8 cellular contexts compared by ENCODE assay signal in genomic region chr20:49983123-49983847, GRCh38. TPM values are rescaled to one million over a fixed set of nuclear protein-coding genes. Genes with fewer than 3 reads are reported as not detected.
DNase-seq lines count a peak whose midpoint lies in the region; ATAC-seq and TF ChIP-seq lines count a peak whose summit lies in the region.

No MANE protein-coding gene starts in this region.

- peak overlapping the region; percentile 64 to 78 (median 74) for H3K4me3 Mint-ChIP-seq in CD8-positive, alpha-beta memory T cell
- peak overlapping the region; percentile 93 for H3K4me3 Mint-ChIP-seq in endodermal cell

- H3K36me3 Mint-ChIP-seq in CD8-positive, alpha-beta memory T cell: no peaks in the 10 kb centered on the region
- H3K36me3 Mint-ChIP-seq in endodermal cell (ENCODE audit: low read depth): peaks cover 25% of the 10 kb centered on the region

- peaks cover 2 to 3% of the 10 kb centered on the region in 2 donors for H3K27me3 Mint-ChIP-seq in CD8-positive, alpha-beta memory T cell
- H3K27me3 Mint-ChIP-seq in endodermal cell (ENCODE audit: insufficient read depth): peaks cover 32% of the 10 kb centered on the region

- peak overlapping the region; percentile 33; the same call in 1 of the 2 replicates for H2AFZ ChIP-seq in MM.1S (ENCODE audit: low read length)

- DNase-seq in CD8-positive, alpha-beta memory T cell: no peak
- DNase-seq in MM.1S (no peak), endodermal cell (no peak), omental fat pad (ENCODE audit: low spot score) (no peak), SW 1271 (lab: John Stamatoyannopoulos, UW) (no peak), anterior cingulate cortex (lab: John Stamatoyannopoulos, UW) (no peak)

- peak overlapping the region; percentile 81 for H3K4me2 ChIP-seq in MM.1S (ENCODE audit: low read depth, low read length)

- H3K4me3 ChIP-seq in CD8-positive, alpha-beta memory T cell (ENCODE audit: low read length): peak overlapping the region; percentile 67
- peak overlapping the region; percentile 41 for H3K4me3 ChIP-seq in MM.1S (ENCODE audit: low read length)
- H3K4me3 ChIP-seq in endodermal cell (ENCODE audit: low read length): peak overlapping the region; percentile 90

- CTCF ChIA-PET in CD8-positive, alpha-beta memory T cell (lab: Charles Lee): interaction anchor here (1.2 to 8.5 kb wide), 3 partner anchors 88 to 189 kb away, joined by 3 to 150 read pairs (median 5); no protein-coding TSS in a partner anchor

- no peaks in the 10 kb centered on the region for H3F3A ChIP-seq in MM.1S (ENCODE audit: insufficient read depth, low read length)

- POLR2A ChIA-PET in CD8-positive, alpha-beta memory T cell (lab: Charles Lee): no interaction called here

- ATAC-seq in omental fat pad (ENCODE audit: low FRiP score) (peak; percentile 2), HG02763 (IDR thresholded peaks at IDR 0.05; ENCODE audit: unreplicated experiment) (no peak), HG03045 (IDR thresholded peaks at IDR 0.05; ENCODE audit: unreplicated experiment) (no peak)

- peak overlapping the region; percentile 36; the same call in 1 of the 2 replicates for H3K9ac ChIP-seq in MM.1S (ENCODE audit: low read length)
- peak overlapping the region; percentile 81 for H3K9ac ChIP-seq in endodermal cell (ENCODE audit: extremely low read depth, low read length, poor library complexity, severe bottlenecking)

- H4K20me1 ChIP-seq in MM.1S (ENCODE audit: insufficient read depth, low read length): no peaks in the 10 kb centered on the region

- H3K9me3 Mint-ChIP-seq in CD8-positive, alpha-beta memory T cell: no peaks in the 10 kb centered on the region
- no peaks in the 10 kb centered on the region for H3K9me3 Mint-ChIP-seq in endodermal cell

- H3K4me1 Mint-ChIP-seq in CD8-positive, alpha-beta memory T cell: peaks cover 18 to 39% (median 26%) of the 10 kb centered on the region in 3 donors
- peaks cover 54% of the 10 kb centered on the region for H3K4me1 Mint-ChIP-seq in endodermal cell

- H3K36me3 ChIP-seq in CD8-positive, alpha-beta memory T cell (ENCODE audit: insufficient read depth, low read length): no peaks in the 10 kb centered on the region
- H3K36me3 ChIP-seq in MM.1S (replicated peaks; ENCODE audit: insufficient read depth, low read length) (no peaks in the 10 kb centered on the region), endodermal cell (ENCODE audit: control insufficient read depth, insufficient read depth, low read length) (peaks cover 39% of the 10 kb centered on the region)

- H3K27ac Mint-ChIP-seq in CD8-positive, alpha-beta memory T cell: peak overlapping the region in 6 of 8 donors; percentile 43 to 97 (median 80)
- peak overlapping the region; percentile 96 for H3K27ac Mint-ChIP-seq in endodermal cell

- no peaks in the 10 kb centered on the region for H3K9me3 ChIP-seq in CD8-positive, alpha-beta memory T cell (ENCODE audit: low read length)
- no peaks in the 10 kb centered on the region for H3K9me3 ChIP-seq in MM.1S (replicated peaks; ENCODE audit: insufficient read depth, low read length)
- H3K9me3 ChIP-seq in endodermal cell (ENCODE audit: control insufficient read depth, low read length): no peaks in the 10 kb centered on the region

- TF ChIP-seq CTCF in MM.1S (IDR thresholded peaks at IDR 0.05; ENCODE audit: low read length) (no peak), endodermal cell (conservative IDR thresholded peaks at IDR 0.05) (no peak), omental fat pad (IDR thresholded peaks at IDR 0.05) (no peak)

- no peaks in the 10 kb centered on the region for H3K27me3 ChIP-seq in CD8-positive, alpha-beta memory T cell (ENCODE audit: insufficient read depth, low read length, poor library complexity, severe bottlenecking)
- H3K27me3 ChIP-seq in MM.1S (replicated peaks; ENCODE audit: insufficient read depth, low read length) (no peaks in the 10 kb centered on the region), endodermal cell (ENCODE audit: control insufficient read depth, insufficient read depth, low read length, poor library complexity, severe bottlenecking) (peaks cover 14% of the 10 kb centered on the region)

- no peaks in the 10 kb centered on the region for H3K9me2 ChIP-seq in MM.1S (replicated peaks; ENCODE audit: insufficient read depth, low read length)

- peak overlapping the region; percentile 67 for H3K27ac ChIP-seq in CD8-positive, alpha-beta memory T cell (ENCODE audit: low read depth, low read length)
- H3K27ac ChIP-seq in MM.1S (ENCODE audit: low read length): no peak overlapping the region
- H3K27ac ChIP-seq in endodermal cell (ENCODE audit: low read depth, low read length): no peak overlapping the region

- WGBS in endodermal cell (ENCODE audit: insufficient coverage in 1 of 2, insufficient read length in 1 of 2), 2 experiments: 17 to 23% methylated on average over 9 to 24 of the region's 24 CpGs

- no peaks in the 10 kb centered on the region for H3K79me2 ChIP-seq in MM.1S (ENCODE audit: low read length)

- peaks cover 24% of the 10 kb centered on the region for H3K4me1 ChIP-seq in CD8-positive, alpha-beta memory T cell (ENCODE audit: insufficient read depth, low read length)
- H3K4me1 ChIP-seq in MM.1S (ENCODE audit: low read length): peaks cover 3% of the 10 kb centered on the region
- peaks cover 31% of the 10 kb centered on the region for H3K4me1 ChIP-seq in endodermal cell (ENCODE audit: control insufficient read depth, insufficient read depth, low read length)

RNA-seq across cellular contexts. Expression of gene SNAI1, which starts 0.5 kb away (rescaled TPM):
- under 1 TPM; 0.42 to 0.49 TPM for total RNA-seq in CD8-positive, alpha-beta memory T cell
- polyA plus RNA-seq in CD8-positive, alpha-beta memory T cell: 0.60 TPM
- total RNA-seq in endodermal cell: 10 to 100 TPM; 10.6 to 13.1 TPM
- 8.0 TPM for polyA plus RNA-seq in endodermal cell (2013, experiment 1 of 2)
- 8.3 TPM for polyA plus RNA-seq in endodermal cell (2013, experiment 2 of 2)
- total RNA-seq in omental fat pad: 10 to 100 TPM in 1 of 4 donors, 1 to 10 TPM in 3; 3.3 to 23.8 (median 8.7) TPM

RNA-seq across cellular contexts. Expression of gene RNF114, which starts 47.1 kb away (rescaled TPM):
- 10 to 100 TPM; 64.0 to 67.1 TPM for total RNA-seq in CD8-positive, alpha-beta memory T cell
- 112 TPM for polyA plus RNA-seq in CD8-positive, alpha-beta memory T cell
- total RNA-seq in endodermal cell (10 to 100 TPM; 48.8 to 52.5 TPM), omental fat pad (100 to 1,000 TPM; 133 to 163 (median 146) TPM)
- 91.4 TPM for polyA plus RNA-seq in endodermal cell (2013, experiment 1 of 2)
- polyA plus RNA-seq in endodermal cell (2013, experiment 2 of 2): 92.1 TPM
